Comparison of ENCODE assay signal across 8 cellular contexts in genomic region chrX:49199906-49200771, GRCh38. TPM values are rescaled to one million over a fixed set of nuclear protein-coding genes. Genes with fewer than 3 reads are reported as not detected.
DNase-seq lines count a peak whose midpoint lies in the region; FAIRE-seq lines count a peak whose summit lies in the region.

TSS of gene SYP (minus strand) at chrX:49200193. CDS start at chrX:49200186, 7 bp downstream.

- no peaks in the 10 kb centered on the region for H3F3A ChIP-seq in GM23248 (ENCODE audit: insufficient read depth)

- peak within 1 kb of the TSS; percentile 11 for H3K4me2 ChIP-seq in GM23248 (ENCODE audit: unreplicated experiment)

- H3K36me3 ChIP-seq in GM23248 (ENCODE audit: low read depth): no peaks in the 10 kb centered on the region

- H2AFZ ChIP-seq in GM23248: peak within 1 kb of the TSS; percentile 82

- H3K4me3 ChIP-seq in GM23248: peak within 1 kb of the TSS; percentile 51

- peak within 1 kb of the TSS; percentile 39 for H3K9ac ChIP-seq in GM23248

- in situ Hi-C loops in GM23248 (cut with MboI): no loop called here

- H3K9me3 ChIP-seq in GM23248 (ENCODE audit: low read depth): no peaks in the 10 kb centered on the region

- no peaks in the 10 kb centered on the region for H3K4me1 ChIP-seq in GM23248 (ENCODE audit: insufficient read depth)

- no peak for FAIRE-seq in frontal cortex (lab: Jason Lieb, UNC)

- no peaks in the 10 kb centered on the region for H4K20me1 ChIP-seq in GM23248 (ENCODE audit: insufficient read depth)

- no peaks in the 10 kb centered on the region for H3K27me3 ChIP-seq in GM23248 (replicated peaks; ENCODE audit: insufficient read depth)

- no peaks in the 10 kb centered on the region for H3K79me2 ChIP-seq in GM23248 (ENCODE audit: insufficient read depth)

- 5 to 12% methylated on average over 14 to 35 of the region's 61 CpGs for WGBS in GM23248 (ENCODE audit: low coverage in 1 of 2, low lambda C conversion rate in 2 of 2, missing lambda C conversion rate in 2 of 2), 2 experiments

- DNase-seq in ELF-1 (ENCODE audit: low read depth, low spot score) (peak; percentile 97), GM23248 (peak; percentile 88), Kasumi-1 (lab: John Stamatoyannopoulos, UW) (peak; percentile 58 to 72), SHP77 (lab: John Stamatoyannopoulos, UW) (peak; percentile 56 to 69), frontal cortex (ENCODE audit: low spot score in 2 of 2) (peak; percentile 87 to 89), nucleus accumbens (lab: John Stamatoyannopoulos, UW) (peak in 55 of 56 donors; percentile 9 to 91 (median 76)), substantia nigra (lab: John Stamatoyannopoulos, UW) (peak; percentile 7 to 91 (median 75))
- peak; percentile 80 for DNase-seq in activated gamma-delta T cell treated with anti-CD3 and anti-CD28 coated beads, Interleukin-2, amount 50 U/mL, for 16 hours (ENCODE audit: low read depth)

- H3K27ac ChIP-seq in GM23248 (no peak within 1 kb of the TSS), substantia nigra (ENCODE audit: low read depth, low read length, poor library complexity, severe bottlenecking) (peak within 1 kb of the TSS; percentile 73)

- H3K9me2 ChIP-seq in GM23248 (ENCODE audit: insufficient read depth): no peaks in the 10 kb centered on the region

RNA-seq across cellular contexts. Expression of gene SYP, which starts in this region (rescaled TPM):
- 0.54 TPM in 1 of 2 replicates, not detected in the other for total RNA-seq in GM23248 (2014; rRNA removed; shearing (Covaris generic))
- polyA plus RNA-seq in GM23248 (2016; fragmentation: Nextera tagmentation; extraction: Ambion mirVana): 0.23 TPM in 1 of 2 replicates, not detected in the other
- total RNA-seq in frontal cortex: 151 TPM

Comparison
In these comparisons a context has a peak if more than half of its experiments do, and no peak if none do; other contexts are left out.
1. RNA of gene SYP (total RNA-seq): 151 TPM in frontal cortex (single experiment); 0.54 TPM in GM23248; every median in the first group is over 10 times any median in the second.
2. Peak in DNase-seq, H3K4me3 ChIP-seq, H3K9ac ChIP-seq and H3K4me2 ChIP-seq in GM23248; RNA of the gene not detected or under 1 TPM.
3. Peak in every context shown above with its lines, with median percentiles within 50 percentile points of each other: DNase-seq.